ENCODE assay signal across 19 cellular contexts in genomic region chr2:206867006-206867405, GRCh38.
"Had no signal": no experiment of that assay in that cellular context is flagged by ENCODE, and none has a peak within 500 bp of the region (broad histone marks: within the 10 kb centered on the region; RNA-seq: fewer than 3 reads in every experiment).

No MANE protein-coding gene starts in this region.

- H3K9me3 Mint-ChIP-seq: activated CD4-positive, alpha-beta memory T cell treated with anti-CD3 and anti-CD28 coated beads, Interleukin-2, amount 10 ng/mL, durations not matched to agents 7 days and 5 days; activated CD4-positive, alpha-beta T cell treated with anti-CD3 and anti-CD28 coated beads, Interleukin-2, amount 10 ng/mL, durations not matched to agents 24 days and 14 days; activated naive CD4-positive, alpha-beta T cell treated with anti-CD3 and anti-CD28 coated beads, Interleukin-2, amount 50 U/mL, for 72 hours; dendritic cell treated with granulocyte-macrophage colony-stimulating factor and Interleukin-4, amounts not matched to agents 40 ng/mL and 50 ng/mL, for 4 days; neural progenitor cell; T-helper 2 cell treated with Interferon-gamma antibody and Interleukin-4, amounts not matched to agents 5 μg/mL and 100 μg/mL, for 36 hours; type B pancreatic cell had no signal

- DNase-seq: activated CD4-positive, alpha-beta memory T cell treated with anti-CD3 and anti-CD28 coated beads, Interleukin-2, amount 10 ng/mL, durations not matched to agents 7 days and 5 days; activated CD4-positive, alpha-beta T cell treated with anti-CD3 and anti-CD28 coated beads, Interleukin-2, amount 10 ng/mL, durations not matched to agents 24 days and 14 days; activated gamma-delta T cell; aorta; brain microvascular endothelial cell; effector CD4-positive, alpha-beta T cell; foreskin keratinocyte; left lung; naive thymus-derived CD4-positive, alpha-beta T cell; sigmoid colon; stimulated activated CD4-positive, alpha-beta T cell treated with anti-CD3 and anti-CD28 coated beads, Interleukin-15, amount 100 ng/mL, for 24 hours; stimulated activated CD4-positive, alpha-beta T cell treated with anti-CD3 and anti-CD28 coated beads, Interleukin-2, amount 100 ng/mL, for 48 hours; stimulated activated CD8-positive, alpha-beta memory T cell treated with anti-CD3 and anti-CD28 coated beads, Interleukin-4, amount 100 ng/mL, for 48 hours; stimulated activated naive CD4-positive, alpha-beta T cell had no signal

- H3K27me3 Mint-ChIP-seq: activated CD4-positive, alpha-beta memory T cell treated with anti-CD3 and anti-CD28 coated beads, Interleukin-2, amount 10 ng/mL, durations not matched to agents 7 days and 5 days; dendritic cell treated with granulocyte-macrophage colony-stimulating factor and Interleukin-4, amounts not matched to agents 40 ng/mL and 50 ng/mL, for 4 days; type B pancreatic cell had no signal

- H3K27ac Mint-ChIP-seq: activated CD4-positive, alpha-beta memory T cell treated with anti-CD3 and anti-CD28 coated beads, Interleukin-2, amount 10 ng/mL, durations not matched to agents 7 days and 5 days; activated CD4-positive, alpha-beta T cell treated with anti-CD3 and anti-CD28 coated beads, Interleukin-2, amount 10 ng/mL, durations not matched to agents 24 days and 14 days; activated naive CD4-positive, alpha-beta T cell treated with anti-CD3 and anti-CD28 coated beads, Interleukin-2, amount 50 U/mL, for 72 hours; dendritic cell treated with granulocyte-macrophage colony-stimulating factor and Interleukin-4, amounts not matched to agents 40 ng/mL and 50 ng/mL, for 4 days; naive thymus-derived CD4-positive, alpha-beta T cell; neural progenitor cell; T-helper 2 cell treated with Interferon-gamma antibody and Interleukin-4, amounts not matched to agents 5 μg/mL and 100 μg/mL, for 36 hours; type B pancreatic cell had no signal

- H3K4me3 Mint-ChIP-seq: activated CD4-positive, alpha-beta memory T cell treated with anti-CD3 and anti-CD28 coated beads, Interleukin-2, amount 10 ng/mL, durations not matched to agents 7 days and 5 days; activated CD4-positive, alpha-beta T cell treated with anti-CD3 and anti-CD28 coated beads, Interleukin-2, amount 10 ng/mL, durations not matched to agents 24 days and 14 days; dendritic cell treated with granulocyte-macrophage colony-stimulating factor and Interleukin-4, amounts not matched to agents 40 ng/mL and 50 ng/mL, for 4 days; naive thymus-derived CD4-positive, alpha-beta T cell; neural progenitor cell; T-helper 2 cell treated with Interferon-gamma antibody and Interleukin-4, amounts not matched to agents 5 μg/mL and 100 μg/mL, for 36 hours; type B pancreatic cell had no signal

- H3K36me3 Mint-ChIP-seq: activated naive CD4-positive, alpha-beta T cell treated with anti-CD3 and anti-CD28 coated beads, Interleukin-2, amount 50 U/mL, for 72 hours; neural progenitor cell; type B pancreatic cell had no signal

- H3K4me1 Mint-ChIP-seq: activated CD4-positive, alpha-beta memory T cell treated with anti-CD3 and anti-CD28 coated beads, Interleukin-2, amount 10 ng/mL, durations not matched to agents 7 days and 5 days; activated CD4-positive, alpha-beta T cell treated with anti-CD3 and anti-CD28 coated beads, Interleukin-2, amount 10 ng/mL, durations not matched to agents 24 days and 14 days; naive thymus-derived CD4-positive, alpha-beta T cell had no signal
